ENCODE assay signal across 9 cellular contexts in genomic region chr3:177816667-177817208, GRCh38.
DNase-seq lines count a peak whose midpoint lies in the region; ATAC-seq lines count a peak whose summit lies in the region.
"Had no signal": no experiment of that assay in that cellular context is flagged by ENCODE, and none has a peak within 500 bp of the region (broad histone marks: within the 10 kb centered on the region; RNA-seq: fewer than 3 reads in every experiment).

No MANE protein-coding gene starts in this region.

- ATAC-seq in GM19463 (IDR thresholded peaks at IDR 0.05; ENCODE audit: unreplicated experiment) = no peak

- DNase-seq in AG08396 (ENCODE audit: low spot score) (peak; percentile 46), NCI-H69 (lab: John Stamatoyannopoulos, UW) (peak; percentile 10), epithelial cell of prostate (ENCODE audit: low read depth, low spot score) (peak; percentile 40), mucosa of gallbladder (ENCODE audit: low spot score) (peak; percentile 60), NCI-H345 treated with DMSO at 0.1 percent for 48 hours (lab: John Stamatoyannopoulos, UW; ENCODE audit: unreplicated experiment) (no peak), germinal center (ENCODE audit: low spot score) (no peak), DMS79 treated with DMSO at 0.1 percent for 48 hours (lab: John Stamatoyannopoulos, UW) (no peak)
- DNase-seq: activated naive CD4-positive, alpha-beta T cell treated with anti-CD3 and anti-CD28 coated beads for 36 hours had no signal

- peak overlapping the region; percentile 73 for H3K27ac ChIP-seq in epithelial cell of prostate

Comparison
In these comparisons a context has a peak if more than half of its experiments do, and no peak if none do; other contexts are left out.
1. DNase-seq: peak in AG08396 (single experiment), NCI-H69 (single experiment), epithelial cell of prostate (single experiment) and mucosa of gallbladder (single experiment); none in NCI-H345 treated with DMSO at 0.1 percent for 48 hours (single experiment), germinal center (single experiment) and DMS79 treated with DMSO at 0.1 percent for 48 hours (single experiment).